9 cellular contexts compared by ENCODE assay signal in genomic region chr11:3946445-3947017, GRCh38.
A peak's percentile ranks its signal among the peaks of the same experiment; 100 is the strongest.
DNase-seq lines count a peak whose midpoint lies in the region; ATAC-seq and TF ChIP-seq lines count a peak whose summit lies in the region.
"Had no signal": no experiment of that assay in that cellular context is flagged by ENCODE, and none has a peak within 500 bp of the region (broad histone marks: within the 10 kb centered on the region; RNA-seq: fewer than 3 reads in every experiment).

No MANE protein-coding gene starts in this region.

- no peaks in the 10 kb centered on the region for H3K27me3 ChIP-seq in adipocyte (replicated peaks; ENCODE audit: control insufficient read depth, insufficient read depth, low read length)
- H3K27me3 ChIP-seq in mesenchymal stem cell (ENCODE audit: control insufficient read depth in 1 of 2, insufficient read depth in 1 of 2, low read length in 2 of 2): no peaks in the 10 kb centered on the region
- no peaks in the 10 kb centered on the region for H3K27me3 ChIP-seq in transverse colon

- DNase-seq in activated T-cell treated with anti-CD3 and anti-CD28 coated beads, Interleukin-2, amount 50 U/mL, for 72 hours: no peak
- DNase-seq in activated T-cell treated with anti-CD3 and anti-CD28 coated beads for 4 hours (no peak), adipocyte (ENCODE audit: low read depth) (no peak), mesenchymal stem cell (no peak), transverse colon (no peak), NCI-H82 treated with DMSO at 0.1 percent for 48 hours (lab: John Stamatoyannopoulos, UW; ENCODE audit: unreplicated experiment) (no peak)
- DNase-seq: NCI-H526 treated with DMSO at 0.1 percent for 48 hours had no signal

- H3K4me1 Mint-ChIP-seq in activated T-cell treated with anti-CD3 and anti-CD28 coated beads, Interleukin-2, amount 50 U/mL, for 72 hours (ENCODE audit: low read depth): peaks cover 93% of the 10 kb centered on the region

- H3K4ac ChIP-seq in mesenchymal stem cell (ENCODE audit: low read depth in 1 of 2, low read length in 2 of 2): peak overlapping the region; percentile 54 to 93

- peak overlapping the region; percentile 51 to 92 for H3K18ac ChIP-seq in mesenchymal stem cell (ENCODE audit: low read depth in 1 of 2, low read length in 2 of 2)

- H4K91ac ChIP-seq in mesenchymal stem cell (ENCODE audit: low read length): no peak overlapping the region

- H3K79me1 ChIP-seq in mesenchymal stem cell (replicated peaks; ENCODE audit: low read length, poor library complexity, severe bottlenecking): peaks cover 21% of the 10 kb centered on the region

- H3K23ac ChIP-seq in mesenchymal stem cell (ENCODE audit: low read length in 2 of 2): no peak overlapping the region

- TF ChIP-seq CTCF in transverse colon (IDR thresholded peaks at IDR 0.05): no peak

- H3K36me3 ChIP-seq in adipocyte (ENCODE audit: control insufficient read depth, insufficient read depth, low read length, severe bottlenecking) (no peaks in the 10 kb centered on the region), mesenchymal stem cell (ENCODE audit: control insufficient read depth in 1 of 2, insufficient read depth in 2 of 2, low read depth in 1 of 2, low read length in 2 of 2) (no peaks in the 10 kb centered on the region), transverse colon (no peaks in the 10 kb centered on the region)

- peak overlapping the region; percentile 70 for H2AK5ac ChIP-seq in mesenchymal stem cell (ENCODE audit: low read length, severe bottlenecking)

- 88% methylated on average over 2 of the region's 2 CpGs for WGBS in mesenchymal stem cell
- 69 to 81% methylated on average over 2 of the region's 2 CpGs for WGBS in transverse colon (ENCODE audit: low coverage in 1 of 2), 2 donors

- peak overlapping the region; percentile 55 for H3K4me3 ChIP-seq in adipocyte (ENCODE audit: low read length)
- H3K4me3 ChIP-seq in mesenchymal stem cell (ENCODE audit: insufficient read depth in 1 of 2, low read depth in 1 of 2, low read length in 2 of 2): no peak overlapping the region
- peak overlapping the region in 1 of 4 donors; percentile 3 for H3K4me3 ChIP-seq in transverse colon

- H3K27ac Mint-ChIP-seq in activated T-cell treated with anti-CD3 and anti-CD28 coated beads, Interleukin-2, amount 50 U/mL, for 72 hours: peak overlapping the region; percentile 95

- peak overlapping the region; percentile 71 for H3K9ac ChIP-seq in adipocyte (ENCODE audit: low read length)
- H3K9ac ChIP-seq in mesenchymal stem cell (ENCODE audit: low read length): no peak overlapping the region

- peaks cover 13 to 29% of the 10 kb centered on the region in 2 donors for H3K36me3 Mint-ChIP-seq in activated T-cell treated with anti-CD3 and anti-CD28 coated beads, Interleukin-2, amount 50 U/mL, for 72 hours (ENCODE audit: insufficient read depth in 2 of 2)

- peak overlapping the region; percentile 93 for H2BK15ac ChIP-seq in mesenchymal stem cell (ENCODE audit: low read depth, poor library complexity, severe bottlenecking)

- no peaks in the 10 kb centered on the region for H3K9me3 ChIP-seq in adipocyte (ENCODE audit: control insufficient read depth, low read length)
- no peaks in the 10 kb centered on the region for H3K9me3 ChIP-seq in mesenchymal stem cell (ENCODE audit: control insufficient read depth, low read length)
- no peaks in the 10 kb centered on the region for H3K9me3 ChIP-seq in transverse colon

- no peak overlapping the region for H4K8ac ChIP-seq in mesenchymal stem cell (ENCODE audit: low read length)

- peak overlapping the region; percentile 70 to 98 for H2BK12ac ChIP-seq in mesenchymal stem cell (ENCODE audit: low read length in 2 of 2)

- H2AFZ ChIP-seq in mesenchymal stem cell (ENCODE audit: low read depth, low read length): no peak overlapping the region

- peak overlapping the region; percentile 59 to 79 for H3K4me3 Mint-ChIP-seq in activated T-cell treated with anti-CD3 and anti-CD28 coated beads, Interleukin-2, amount 50 U/mL, for 72 hours

- H3K9me3 Mint-ChIP-seq in activated T-cell treated with anti-CD3 and anti-CD28 coated beads, Interleukin-2, amount 50 U/mL, for 72 hours: peaks cover 1 to 2% of the 10 kb centered on the region in 2 donors

- H3K14ac ChIP-seq in mesenchymal stem cell (ENCODE audit: low read length in 2 of 2): no peak overlapping the region

- peak overlapping the region; percentile 64 for H2BK120ac ChIP-seq in mesenchymal stem cell (ENCODE audit: low read depth, low read length)

- H3K4me2 ChIP-seq in mesenchymal stem cell (ENCODE audit: low read length, poor library complexity, severe bottlenecking): no peak overlapping the region

- H2BK5ac ChIP-seq in mesenchymal stem cell (ENCODE audit: low read depth, low read length, poor library complexity, severe bottlenecking): no peak overlapping the region

- H3K27ac ChIP-seq in mesenchymal stem cell (ENCODE audit: low read length, poor library complexity, severe bottlenecking): no peak overlapping the region
- peak overlapping the region; percentile 74 to 82 (median 78) for H3K27ac ChIP-seq in transverse colon

- intact Hi-C loops in transverse colon (cut with DNase I; ENCODE audit: low total_unique reads): no loop called here

- TF ChIP-seq POLR2A in transverse colon (IDR thresholded peaks at IDR 0.05): no peak

- no peaks in the 10 kb centered on the region for H3K27me3 Mint-ChIP-seq in activated T-cell treated with anti-CD3 and anti-CD28 coated beads, Interleukin-2, amount 50 U/mL, for 72 hours (ENCODE audit: low read depth)

- no peak for TF ChIP-seq EP300 in transverse colon (IDR thresholded peaks at IDR 0.05; ENCODE audit: low read depth)

- H3K4me1 ChIP-seq in adipocyte (ENCODE audit: control insufficient read depth, insufficient read depth, low read length) (peaks cover 59% of the 10 kb centered on the region), mesenchymal stem cell (ENCODE audit: control insufficient read depth, insufficient read depth, low read depth, low read length) (peaks cover 5% of the 10 kb centered on the region), transverse colon (peaks cover 16 to 81% (median 35%) of the 10 kb centered on the region in 4 donors)

- ATAC-seq in activated T-cell treated with anti-CD3 and anti-CD28 coated beads, Interleukin-2, amount 50 U/mL, for 72 hours (replicated peaks in 1 of 2): peak; percentile 8 to 15
- no peak for ATAC-seq in HG03378 (IDR thresholded peaks at IDR 0.05; ENCODE audit: unreplicated experiment)
- ATAC-seq in GM19463 (IDR thresholded peaks at IDR 0.05; ENCODE audit: unreplicated experiment): no peak

- in situ Hi-C loops in transverse colon (cut with MboI; ENCODE audit: low pct_ligation_motif_present in 1 of 4, low pct_unique_long_range_greater_than_20kb in 1 of 4, low sequenced_read_pairs in 3 of 4): no loop called here

Comparison
In these comparisons a context has a peak if more than half of its experiments do, and no peak if none do; other contexts are left out.
1. ATAC-seq: peak in activated T-cell treated with anti-CD3 and anti-CD28 coated beads, Interleukin-2, amount 50 U/mL, for 72 hours (2 of 2); none in HG03378 (single experiment) and GM19463 (single experiment).